In the genomic region with DNA sequence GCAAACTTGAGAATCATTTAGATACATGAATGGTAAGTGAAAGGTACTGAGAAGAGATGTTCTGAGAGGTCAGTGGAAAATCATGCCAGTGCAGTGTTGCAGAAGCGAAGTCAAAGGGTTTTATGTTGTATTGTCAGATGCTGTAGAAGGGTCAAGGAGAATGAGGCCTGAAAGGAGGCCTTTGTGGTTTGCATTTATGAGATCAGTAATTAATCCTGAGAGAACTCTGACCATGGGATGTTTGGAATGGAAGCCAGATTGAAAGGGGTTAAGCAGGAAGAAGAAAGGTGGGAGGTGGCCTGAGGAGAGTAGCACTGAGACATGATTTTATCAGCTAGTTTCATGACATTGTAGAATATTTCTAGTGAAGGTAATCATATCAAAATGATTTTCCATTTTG, we compare ENCODE assay signal across 20 cellular contexts.
"Had no signal": no experiment of that assay in that cellular context is flagged by ENCODE, and none has a peak within 500 bp of the region (broad histone marks: within the 10 kb centered on the region; RNA-seq: fewer than 3 reads in every experiment).

No MANE protein-coding gene starts in this region.

- H3K36me3 Mint-ChIP-seq: natural killer cell had no signal

- H3K27ac Mint-ChIP-seq: activated naive CD8-positive, alpha-beta T cell; activated T-helper 17 cell treated with anti-CD3 and anti-CD28 coated beads, Interleukin-2, amount 50 U/mL, for 72 hours; endodermal cell; stimulated activated naive CD8-positive, alpha-beta T cell treated with anti-CD3 and anti-CD28 coated beads, Interleukin-15, Interleukin-2, amounts not matched to agents 100 ng/mL and 50 ng/mL, for 24 hours; T-helper 2 cell treated with Interferon-gamma antibody and Interleukin-4, amounts not matched to agents 5 μg/mL and 100 μg/mL, for 36 hours had no signal

- H3K27ac ChIP-seq: epithelial cell of prostate, gastroesophageal sphincter, heart left ventricle, pancreas, right lobe of liver, skin epidermis, uterus had no signal

- H3K4me3 Mint-ChIP-seq: activated naive CD8-positive, alpha-beta T cell; activated T-helper 17 cell treated with anti-CD3 and anti-CD28 coated beads, Interleukin-2, amount 50 U/mL, for 72 hours; brain; endodermal cell; natural killer cell; stimulated activated naive CD8-positive, alpha-beta T cell treated with anti-CD3 and anti-CD28 coated beads, Interleukin-15, Interleukin-2, amounts not matched to agents 100 ng/mL and 50 ng/mL, for 24 hours; T-helper 2 cell treated with Interferon-gamma antibody and Interleukin-4, amounts not matched to agents 5 μg/mL and 100 μg/mL, for 36 hours had no signal

- H3K9me3 ChIP-seq: gastroesophageal sphincter, heart left ventricle, pancreas, right lobe of liver, tibial nerve, uterus had no signal

- H3K9me3 Mint-ChIP-seq: activated T-helper 17 cell treated with anti-CD3 and anti-CD28 coated beads, Interleukin-2, amount 50 U/mL, for 72 hours; endodermal cell; natural killer cell; T-helper 2 cell treated with Interferon-gamma antibody and Interleukin-4, amounts not matched to agents 5 μg/mL and 100 μg/mL, for 36 hours had no signal

- H3K27me3 ChIP-seq: gastroesophageal sphincter, heart left ventricle, pancreas, right lobe of liver, tibial nerve, uterus had no signal

- DNase-seq: activated CD4-positive, alpha-beta T cell treated with anti-CD3 and anti-CD28 coated beads for 1 hour; activated T-cell treated with anti-CD3 and anti-CD28 coated beads, Interleukin-2, amount 50 U/mL, for 1 hour; anterior cingulate cortex; endodermal cell; heart left ventricle; midbrain; natural killer cell; pancreas; right lobe of liver; stimulated activated CD4-positive, alpha-beta T cell treated with anti-CD3 and anti-CD28 coated beads, Interleukin-1b, Interleukin-23, amount 100 ng/mL, for 48 hours; uterus had no signal

- H3K36me3 ChIP-seq: gastroesophageal sphincter, heart left ventricle, pancreas, right lobe of liver, tibial nerve, uterus had no signal

- H3K27me3 Mint-ChIP-seq: activated naive CD8-positive, alpha-beta T cell; activated T-helper 17 cell treated with anti-CD3 and anti-CD28 coated beads, Interleukin-2, amount 50 U/mL, for 72 hours; brain; stimulated activated naive CD8-positive, alpha-beta T cell treated with anti-CD3 and anti-CD28 coated beads, Interleukin-15, Interleukin-2, amounts not matched to agents 100 ng/mL and 50 ng/mL, for 24 hours had no signal

- H3K4me3 ChIP-seq: gastroesophageal sphincter, heart left ventricle, pancreas, right lobe of liver, skin epidermis, tibial nerve, uterus had no signal
